ENCODE assay signal across 8 cellular contexts in the genomic region with DNA sequence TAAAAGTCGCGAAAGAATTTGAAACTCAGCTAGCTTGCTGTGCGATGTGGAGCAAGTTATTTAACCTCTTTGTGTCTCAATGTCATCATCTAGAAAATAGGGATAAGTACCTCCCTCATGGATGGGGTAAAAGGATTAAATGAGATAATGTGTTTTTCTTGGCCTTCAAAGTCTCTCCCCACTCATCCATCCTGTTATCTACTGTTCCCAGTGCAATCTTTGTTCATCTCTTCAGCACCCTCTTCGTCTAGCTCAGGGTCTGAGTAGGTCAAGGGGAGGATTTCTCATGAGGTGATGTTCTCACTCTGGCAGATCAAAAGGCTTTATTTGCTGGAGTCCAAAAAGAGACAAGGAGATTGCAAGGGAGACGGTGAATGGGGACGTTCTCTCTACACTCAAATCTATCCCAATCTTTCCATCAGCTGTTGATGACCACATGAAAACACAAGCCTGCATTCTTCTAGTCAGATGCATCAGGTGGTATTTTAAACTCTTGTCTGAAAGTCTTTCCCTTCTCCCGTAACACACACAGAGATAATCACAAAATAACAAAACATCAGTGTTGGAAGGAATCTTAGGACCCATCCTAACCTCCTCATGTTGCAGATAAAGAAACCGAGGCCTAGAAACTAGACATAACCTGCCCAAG. TPM values are rescaled to one million over a fixed set of nuclear protein-coding genes. Genes with fewer than 3 reads are reported as not detected.
DNase-seq lines count a peak whose midpoint lies in the region; ATAC-seq, FAIRE-seq and TF ChIP-seq lines count a peak whose summit lies in the region.

No MANE protein-coding gene starts in this region.

- FAIRE-seq in D721Med (lab: Jason Lieb, UNC): no peak

- H3K27ac Mint-ChIP-seq in activated T-helper 2 cell treated with anti-CD3 and anti-CD28 coated beads, Interferon-gamma antibody, Interleukin-2, Interleukin-4, amounts not matched to agents 10 μg/mL and 5 μg/mL and 100 μg/mL, durations not matched to agents 14 hours and 24 hours and 36 hours: peak overlapping the region; percentile 92
- H3K27ac Mint-ChIP-seq in stimulated activated naive B cell treated with anti-CD40 and anti-IgM and Interleukin-4, amounts not matched to agents 10 μg/mL and 1 μg/mL and 100 μg/mL, for 72 hours: peak overlapping the region; percentile 95

- no peaks in the 10 kb centered on the region for H3K9me3 ChIP-seq in iPS-18c (ENCODE audit: control insufficient read depth, insufficient read depth, low read length)

- peak; percentile 50 for DNase-seq in NCI-H82 (lab: John Stamatoyannopoulos, UW)
- DNase-seq in NCI-H82 treated with DMSO at 0.1 percent for 48 hours (lab: John Stamatoyannopoulos, UW; ENCODE audit: unreplicated experiment): no peak
- DNase-seq in activated T-helper 2 cell treated with anti-CD3 and anti-CD28 coated beads, Interferon-gamma antibody, Interleukin-2, Interleukin-4, amounts not matched to agents 10 μg/mL and 5 μg/mL and 100 μg/mL, durations not matched to agents 14 hours and 24 hours and 36 hours (ENCODE audit: low spot score): no peak
- DNase-seq in stimulated activated naive B cell treated with anti-CD40 and anti-IgM and Interleukin-4, amounts not matched to agents 10 μg/mL and 1 μg/mL and 100 μg/mL, for 72 hours: no peak
- no peak for DNase-seq in D721Med (ENCODE audit: insufficient read length, low spot score)

- H3K4me3 ChIP-seq in iPS-18c (ENCODE audit: insufficient read depth, low read depth, low read length): peak overlapping the region; percentile 99

- peaks cover 32% of the 10 kb centered on the region for H3K36me3 Mint-ChIP-seq in activated T-helper 2 cell treated with anti-CD3 and anti-CD28 coated beads, Interferon-gamma antibody, Interleukin-2, Interleukin-4, amounts not matched to agents 10 μg/mL and 5 μg/mL and 100 μg/mL, durations not matched to agents 14 hours and 24 hours and 36 hours (ENCODE audit: low read depth)
- H3K36me3 Mint-ChIP-seq in stimulated activated naive B cell treated with anti-CD40 and anti-IgM and Interleukin-4, amounts not matched to agents 10 μg/mL and 1 μg/mL and 100 μg/mL, for 72 hours: peaks cover 15 to 28% of the 10 kb centered on the region in 2 donors

- peaks cover 57% of the 10 kb centered on the region for H3K4me1 Mint-ChIP-seq in activated T-helper 2 cell treated with anti-CD3 and anti-CD28 coated beads, Interferon-gamma antibody, Interleukin-2, Interleukin-4, amounts not matched to agents 10 μg/mL and 5 μg/mL and 100 μg/mL, durations not matched to agents 14 hours and 24 hours and 36 hours (ENCODE audit: low read depth)
- H3K4me1 Mint-ChIP-seq in stimulated activated naive B cell treated with anti-CD40 and anti-IgM and Interleukin-4, amounts not matched to agents 10 μg/mL and 1 μg/mL and 100 μg/mL, for 72 hours: peaks cover 34 to 64% of the 10 kb centered on the region in 2 donors

- peak overlapping the region; percentile 97 for H3K4me3 Mint-ChIP-seq in activated T-helper 2 cell treated with anti-CD3 and anti-CD28 coated beads, Interferon-gamma antibody, Interleukin-2, Interleukin-4, amounts not matched to agents 10 μg/mL and 5 μg/mL and 100 μg/mL, durations not matched to agents 14 hours and 24 hours and 36 hours (ENCODE audit: low read depth)
- peak overlapping the region; percentile 96 to 99 for H3K4me3 Mint-ChIP-seq in stimulated activated naive B cell treated with anti-CD40 and anti-IgM and Interleukin-4, amounts not matched to agents 10 μg/mL and 1 μg/mL and 100 μg/mL, for 72 hours

- TF ChIP-seq CTCF in D721Med (IDR thresholded peaks at IDR 0.05; ENCODE audit: insufficient read depth, missing control alignments): no peak

- ATAC-seq in stimulated activated naive B cell treated with anti-CD40 and anti-IgM and Interleukin-4, amounts not matched to agents 10 μg/mL and 1 μg/mL and 100 μg/mL, for 72 hours (replicated peaks): no peak
- no peak for ATAC-seq in GM18868 (IDR thresholded peaks at IDR 0.05; ENCODE audit: unreplicated experiment)
- no peak for ATAC-seq in GM21529 (IDR thresholded peaks at IDR 0.05; ENCODE audit: unreplicated experiment)

- H3K27me3 Mint-ChIP-seq in activated T-helper 2 cell treated with anti-CD3 and anti-CD28 coated beads, Interferon-gamma antibody, Interleukin-2, Interleukin-4, amounts not matched to agents 10 μg/mL and 5 μg/mL and 100 μg/mL, durations not matched to agents 14 hours and 24 hours and 36 hours (ENCODE audit: low read depth): no peaks in the 10 kb centered on the region
- H3K27me3 Mint-ChIP-seq in stimulated activated naive B cell treated with anti-CD40 and anti-IgM and Interleukin-4, amounts not matched to agents 10 μg/mL and 1 μg/mL and 100 μg/mL, for 72 hours: no peaks in the 10 kb centered on the region

- intact Hi-C loops in activated T-helper 2 cell treated with anti-CD3 and anti-CD28 coated beads, Interferon-gamma antibody, Interleukin-2, Interleukin-4, amounts not matched to agents 10 μg/mL and 5 μg/mL and 100 μg/mL, durations not matched to agents 14 hours and 24 hours and 36 hours (cut with micrococcal nuclease): loop anchor here (5.0 kb wide), 2 partner anchors 34 to 291 kb away; partner anchors contain the start of gene ABHD17C

- H3K9me3 Mint-ChIP-seq in activated T-helper 2 cell treated with anti-CD3 and anti-CD28 coated beads, Interferon-gamma antibody, Interleukin-2, Interleukin-4, amounts not matched to agents 10 μg/mL and 5 μg/mL and 100 μg/mL, durations not matched to agents 14 hours and 24 hours and 36 hours: no peaks in the 10 kb centered on the region
- H3K9me3 Mint-ChIP-seq in stimulated activated naive B cell treated with anti-CD40 and anti-IgM and Interleukin-4, amounts not matched to agents 10 μg/mL and 1 μg/mL and 100 μg/mL, for 72 hours: no peaks in the 10 kb centered on the region

RNA-seq across cellular contexts. Expression of gene MESD, which starts 1.3 kb away (rescaled TPM):
- total RNA-seq in activated T-helper 2 cell treated with anti-CD3 and anti-CD28 coated beads, Interferon-gamma antibody, Interleukin-2, Interleukin-4, amounts not matched to agents 10 μg/mL and 5 μg/mL and 100 μg/mL, durations not matched to agents 14 hours and 24 hours and 36 hours: 27.0 and 28.6 TPM in 2 replicates

RNA-seq across cellular contexts. Expression of gene TLNRD1, which starts 12.5 kb away (rescaled TPM):
- total RNA-seq in activated T-helper 2 cell treated with anti-CD3 and anti-CD28 coated beads, Interferon-gamma antibody, Interleukin-2, Interleukin-4, amounts not matched to agents 10 μg/mL and 5 μg/mL and 100 μg/mL, durations not matched to agents 14 hours and 24 hours and 36 hours: 18.5 and 19.1 TPM in 2 replicates
